Comparison of ENCODE assay signal across 9 cellular contexts in the genomic region with DNA sequence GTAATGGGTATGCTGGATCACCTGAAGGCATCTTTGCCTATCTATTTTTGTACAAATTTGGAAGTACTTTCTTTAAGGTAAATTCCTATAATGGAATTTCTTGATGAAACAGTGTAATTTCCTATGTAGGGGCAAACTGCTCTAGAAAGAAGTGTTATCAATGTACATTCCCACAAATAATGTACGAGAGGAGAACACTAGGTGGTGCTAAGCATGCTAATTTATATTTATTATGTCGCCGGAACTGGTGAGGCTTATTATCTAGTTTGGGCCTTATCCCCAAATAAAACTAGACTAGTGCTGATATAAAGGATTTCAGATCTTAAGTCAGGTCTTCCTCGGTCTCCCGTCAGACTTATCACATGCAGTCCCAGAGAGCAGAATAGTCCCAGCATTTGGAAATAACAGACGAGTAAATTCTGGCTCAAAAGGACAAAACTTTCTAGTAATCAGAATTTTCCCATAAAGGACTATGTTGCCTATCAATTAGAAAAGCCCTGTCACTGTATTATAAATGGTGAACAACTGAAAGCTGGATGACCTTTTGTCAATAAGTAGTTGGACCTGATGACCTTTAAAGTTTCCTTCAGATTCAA.
DNase-seq lines count a peak whose midpoint lies in the region; ATAC-seq, FAIRE-seq and TF ChIP-seq lines count a peak whose summit lies in the region.
"Had no signal": no experiment of that assay in that cellular context is flagged by ENCODE, and none has a peak within 500 bp of the region (broad histone marks: within the 10 kb centered on the region; RNA-seq: fewer than 3 reads in every experiment).

No MANE protein-coding gene starts in this region.

- CTCF ChIA-PET in GM12878 (lab: Yijun Ruan, JAX) = interaction anchor here (0.6 to 3.4 kb wide), 8 partner anchors 9 to 533 kb away, joined by 3 to 11 read pairs (median 4); no protein-coding TSS in a partner anchor
- CTCF ChIA-PET in activated naive CD4-positive, alpha-beta T cell treated with anti-CD3 and anti-CD28 coated beads for 36 hours (lab: Charles Lee) = interaction anchor here (0.6 to 1.3 kb wide), 3 partner anchors 36 to 83 kb away, joined by 3 to 5 read pairs (median 4); no protein-coding TSS in a partner anchor

- no peak overlapping the region for H3K18ac ChIP-seq in mesenchymal stem cell (ENCODE audit: low read depth in 1 of 2, low read length in 2 of 2)

- H2AFZ ChIP-seq in GM12878 (ENCODE audit: control insufficient read depth, low read depth, low read length) (no peak overlapping the region), mesenchymal stem cell (ENCODE audit: low read depth, low read length) (no peak overlapping the region)

- no peak overlapping the region for H3K4me3 ChIP-seq in LNCaP clone FGC (ENCODE audit: low read depth, low read length)
- H3K4me3 ChIP-seq in GM12878 = no peak overlapping the region
- H3K4me3 ChIP-seq in mesenchymal stem cell (ENCODE audit: insufficient read depth in 1 of 2, low read depth in 1 of 2, low read length in 2 of 2) = no peak overlapping the region
- H3K4me3 ChIP-seq: skin epidermis had no signal

- H2AK5ac ChIP-seq in mesenchymal stem cell (ENCODE audit: low read length, severe bottlenecking) = no peak overlapping the region

- intact Hi-C loops in GM12878 (cut with micrococcal nuclease; ENCODE audit: unreplicated experiment) = no loop called here
- intact Hi-C loops in activated naive CD4-positive, alpha-beta T cell treated with anti-CD3 and anti-CD28 coated beads for 36 hours (cut with micrococcal nuclease) = loop anchor here (5.0 kb wide), 1 partner anchor 34 kb away; no protein-coding TSS in a partner anchor

- H3K14ac ChIP-seq in mesenchymal stem cell (ENCODE audit: low read length in 2 of 2) = no peak overlapping the region

- peaks cover 7% of the 10 kb centered on the region for H3K27me3 Mint-ChIP-seq in activated naive CD4-positive, alpha-beta T cell treated with anti-CD3 and anti-CD28 coated beads for 36 hours (ENCODE audit: low read depth)

- no peaks in the 10 kb centered on the region for H3K36me3 Mint-ChIP-seq in activated naive CD4-positive, alpha-beta T cell treated with anti-CD3 and anti-CD28 coated beads for 36 hours (ENCODE audit: low read depth)

- FAIRE-seq in D721Med (lab: Jason Lieb, UNC) (peak; percentile 97), GM12878 (lab: Jason Lieb, UNC) (no peak)

- TF ChIP-seq POLR2A in GM12878 (IDR thresholded peaks at IDR 0.05; ENCODE audit: low read depth, low read length) = no peak

- peak; percentile 42 for TF ChIP-seq RAD21 in GM12878 (IDR thresholded peaks at IDR 0.05; ENCODE audit: insufficient read depth, low read depth, low read length)

- no peak overlapping the region for H3K23ac ChIP-seq in mesenchymal stem cell (ENCODE audit: low read length in 2 of 2)

- H3K36me3 ChIP-seq in GM12878 (ENCODE audit: control insufficient read depth in 2 of 2, insufficient read depth in 2 of 2, low read length in 1 of 2) = no peaks in the 10 kb centered on the region
- H3K36me3 ChIP-seq in mesenchymal stem cell (ENCODE audit: control insufficient read depth in 1 of 2, insufficient read depth in 2 of 2, low read depth in 1 of 2, low read length in 2 of 2) = no peaks in the 10 kb centered on the region

- no peak overlapping the region for H3K4me3 Mint-ChIP-seq in activated naive CD4-positive, alpha-beta T cell treated with anti-CD3 and anti-CD28 coated beads for 36 hours

- H3K79me2 ChIP-seq in GM12878 (ENCODE audit: control insufficient read depth, insufficient read depth, low read length) = no peaks in the 10 kb centered on the region

- no peaks in the 10 kb centered on the region for H4K20me1 ChIP-seq in GM12878 (ENCODE audit: control insufficient read depth, insufficient read depth)

- WGBS in GM12878 (ENCODE audit: insufficient coverage, insufficient replicate concordance, low lambda C conversion rate, missing lambda C conversion rate) = 40% methylated on average over 6 of the region's 6 CpGs
- 67% methylated on average over 6 of the region's 6 CpGs for WGBS in mesenchymal stem cell

- TF ChIP-seq EP300 in GM12878 (IDR thresholded peaks at IDR 0.05; ENCODE audit: borderline replicate concordance in 1 of 2, control insufficient read depth in 1 of 2, low read depth in 2 of 2, low read length in 2 of 2) = no peak

- H3K4me1 ChIP-seq in GM12878 (ENCODE audit: control insufficient read depth, insufficient read depth, low read length) (0 out of 2 replicates have a peak, but pooled peaks cover 3% of the 10 kb centered on the region), mesenchymal stem cell (ENCODE audit: control insufficient read depth, insufficient read depth, low read depth, low read length) (no peaks in the 10 kb centered on the region)

- SMC1A ChIA-PET in GM12878 (lab: Charles Lee; ENCODE audit: uncharacterized antibody, unreplicated experiment) = interaction anchor here (1.0 to 2.5 kb wide), 3 partner anchors 32 to 131 kb away, joined by 3 to 9 read pairs (median 3); no protein-coding TSS in a partner anchor

- H2BK15ac ChIP-seq in mesenchymal stem cell (ENCODE audit: low read depth, poor library complexity, severe bottlenecking) = no peak overlapping the region

- peaks cover 3% of the 10 kb centered on the region for H3K4me1 Mint-ChIP-seq in activated naive CD4-positive, alpha-beta T cell treated with anti-CD3 and anti-CD28 coated beads for 36 hours (ENCODE audit: low read depth)

- no peak overlapping the region for H2BK120ac ChIP-seq in mesenchymal stem cell (ENCODE audit: low read depth, low read length)

- H3K27ac ChIP-seq in GM12878 (ENCODE audit: control insufficient read depth, insufficient read depth) = no peak overlapping the region
- H3K27ac ChIP-seq in mesenchymal stem cell (ENCODE audit: low read length, poor library complexity, severe bottlenecking) = no peak overlapping the region
- H3K27ac ChIP-seq: skin epidermis had no signal

- H3K4ac ChIP-seq in mesenchymal stem cell (ENCODE audit: low read depth in 1 of 2, low read length in 2 of 2) = no peak overlapping the region

- H3K9ac ChIP-seq in GM12878 (ENCODE audit: control insufficient read depth, insufficient read depth, low read length) (no peak overlapping the region), mesenchymal stem cell (ENCODE audit: low read length) (peak overlapping the region; percentile 19)

- no peak overlapping the region for H3K4me2 ChIP-seq in GM12878 (ENCODE audit: control insufficient read depth, insufficient read depth)
- H3K4me2 ChIP-seq in mesenchymal stem cell (ENCODE audit: low read length, poor library complexity, severe bottlenecking) = no peak overlapping the region

- ATAC-seq in GM12878 = 0 out of 3 replicates have a peak, but pooled peaks have one; percentile 38
- ATAC-seq in HG03108 (IDR thresholded peaks at IDR 0.05; ENCODE audit: unreplicated experiment) = no peak

- no peak overlapping the region for H3K27ac Mint-ChIP-seq in activated naive CD4-positive, alpha-beta T cell treated with anti-CD3 and anti-CD28 coated beads for 36 hours

- POLR2A ChIA-PET in GM12878 (lab: Charles Lee) = no interaction called here

- H4K8ac ChIP-seq in mesenchymal stem cell (ENCODE audit: low read length) = no peak overlapping the region

- BruUV-seq in GM12878 (replicated peaks; lab: Mats Ljungman, UMichigan) = no TSS peak

- RAD21 ChIA-PET in GM12878 (lab: Charles Lee; ENCODE audit: unreplicated experiment) = interaction anchor here (0.7 to 3.7 kb wide), 5 partner anchors 47 to 565 kb away, joined by 3 to 15 read pairs (median 4); no protein-coding TSS in a partner anchor

- H3K27me3 ChIP-seq in GM12878 (replicated peaks in 1 of 2; ENCODE audit: control insufficient read depth in 2 of 2, insufficient read depth in 2 of 2, low read length in 1 of 2) = no peaks in the 10 kb centered on the region
- no peaks in the 10 kb centered on the region for H3K27me3 ChIP-seq in mesenchymal stem cell (ENCODE audit: control insufficient read depth in 1 of 2, insufficient read depth in 1 of 2, low read length in 2 of 2)

- H3K9me3 Mint-ChIP-seq in activated naive CD4-positive, alpha-beta T cell treated with anti-CD3 and anti-CD28 coated beads for 36 hours = no peaks in the 10 kb centered on the region

- DNase-seq in D721Med (ENCODE audit: insufficient read length, low spot score) = no peak
- DNase-seq in LNCaP clone FGC (ENCODE audit: low read depth) = no peak
- DNase-seq in GM12878 (ENCODE audit: low read depth, low spot score) = no peak
- peak; percentile 15 for DNase-seq in mesenchymal stem cell
- no peak for DNase-seq in activated naive CD4-positive, alpha-beta T cell treated with anti-CD3 and anti-CD28 coated beads for 36 hours
- DNase-seq in cerebellar nuclear complex (lab: John Stamatoyannopoulos, UW) = no peak
- DNase-seq in HuH-7 (ENCODE audit: low spot score) = no peak

- H3K9me3 ChIP-seq in GM12878 (replicated peaks; ENCODE audit: control insufficient read depth, insufficient read depth, low read length) (no peaks in the 10 kb centered on the region), mesenchymal stem cell (ENCODE audit: control insufficient read depth, low read length) (no peaks in the 10 kb centered on the region)

- H3K79me1 ChIP-seq in mesenchymal stem cell (replicated peaks; ENCODE audit: low read length, poor library complexity, severe bottlenecking) = no peaks in the 10 kb centered on the region

- H2BK5ac ChIP-seq in mesenchymal stem cell (ENCODE audit: low read depth, low read length, poor library complexity, severe bottlenecking) = no peak overlapping the region

- H4K91ac ChIP-seq in mesenchymal stem cell (ENCODE audit: low read length) = no peak overlapping the region

- TF ChIP-seq CTCF in D721Med (IDR thresholded peaks at IDR 0.05; ENCODE audit: insufficient read depth, missing control alignments) (peak; percentile 56), LNCaP clone FGC (IDR thresholded peaks at IDR 0.05; ENCODE audit: control insufficient read depth, extremely low read depth, insufficient read depth) (peak; percentile 68), GM12878 (IDR thresholded peaks at IDR 0.05 in 2 of 3, conservative IDR thresholded peaks at IDR 0.05 in 1 of 3; ENCODE audit: control insufficient read depth in 2 of 3, extremely low read depth in 1 of 3, insufficient read depth in 1 of 3, low read depth in 3 of 3, low read length in 3 of 3) (peak; percentile 16 to 35 (median 33); a peak in 4 of 6 replicates)

- H2BK12ac ChIP-seq in mesenchymal stem cell (ENCODE audit: low read length in 2 of 2) = no peak overlapping the region

- in situ Hi-C loops in GM12878 (cut with MboI) = no loop called here
